Comparison of ENCODE assay signal across 11 cellular contexts in the genomic region with DNA sequence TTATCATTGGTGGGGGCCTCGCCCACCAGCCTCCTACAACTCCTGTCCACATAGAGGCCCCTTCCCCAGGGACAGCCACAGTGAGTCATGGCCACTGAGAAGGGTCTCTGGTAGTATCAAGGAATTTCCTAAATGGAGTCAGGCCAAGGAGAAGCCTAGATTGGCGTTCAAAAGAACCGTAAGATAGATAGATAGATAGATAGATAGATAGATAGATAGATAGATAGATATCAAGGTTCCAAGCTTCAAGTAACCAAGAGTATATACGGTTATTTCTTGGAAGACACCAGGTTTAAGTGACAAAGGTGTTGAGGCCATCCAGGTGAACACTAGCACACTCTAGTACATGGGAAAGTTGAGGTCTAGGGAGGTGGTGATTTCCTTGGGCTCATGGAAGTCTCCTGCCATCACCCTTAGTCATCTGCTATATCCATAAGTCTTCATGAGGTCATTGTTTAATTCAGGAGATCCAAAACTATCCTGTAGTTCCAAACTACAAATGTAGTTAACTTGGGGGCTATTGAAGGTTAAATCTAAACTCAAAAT.
DNase-seq lines count a peak whose midpoint lies in the region; ATAC-seq, FAIRE-seq and TF ChIP-seq lines count a peak whose summit lies in the region.
"Had no signal": no experiment of that assay in that cellular context is flagged by ENCODE, and none has a peak within 500 bp of the region (broad histone marks: within the 10 kb centered on the region; RNA-seq: fewer than 3 reads in every experiment).

No MANE protein-coding gene starts in this region.

- ATAC-seq in HepG2 (no peak), GM18519 (IDR thresholded peaks at IDR 0.05; ENCODE audit: low FRiP score, unreplicated experiment) (no peak)
- ATAC-seq: activated CD8-positive, alpha-beta memory T cell treated with anti-CD3 and anti-CD28 coated beads, Interleukin-2, amount 10 ng/mL, durations not matched to agents 7 days and 5 days had no signal

- no peak for FAIRE-seq in HepG2 (lab: Jason Lieb, UNC)
- FAIRE-seq in D721Med (lab: Jason Lieb, UNC) = no peak

- TSS peak; percentile 95 for BruUV-seq in HepG2 (replicated peaks; lab: Mats Ljungman, UMichigan)

- TF ChIP-seq EP300 in HepG2 (IDR thresholded peaks at IDR 0.05; ENCODE audit: low read depth in 2 of 2, low read length in 2 of 2) = no peak
- no peak for TF ChIP-seq EP300 in HepG2 (CRISPR knock-in tag; IDR thresholded peaks at IDR 0.05; ENCODE audit: borderline replicate concordance)

- 94% methylated on average over 4 of the region's 4 CpGs for WGBS in HepG2 (ENCODE audit: low lambda C conversion rate)

- H3K9me3 ChIP-seq in colonic mucosa = no peaks in the 10 kb centered on the region
- no peaks in the 10 kb centered on the region for H3K9me3 ChIP-seq in HepG2 (ENCODE audit: low read length)
- no peaks in the 10 kb centered on the region for H3K9me3 ChIP-seq in skeletal muscle tissue (ENCODE audit: control insufficient read depth in 3 of 3, low read length in 3 of 3)

- peak overlapping the region; percentile 99 for H3K27ac Mint-ChIP-seq in HFFc6
- H3K27ac Mint-ChIP-seq: activated CD8-positive, alpha-beta memory T cell treated with anti-CD3 and anti-CD28 coated beads, Interleukin-2, amount 10 ng/mL, durations not matched to agents 7 days and 5 days had no signal

- H3K4me1 Mint-ChIP-seq in HFFc6 (ENCODE audit: low read depth) = peaks cover 87% of the 10 kb centered on the region

- H3K4me1 ChIP-seq in colonic mucosa (no peaks in the 10 kb centered on the region), HepG2 (ENCODE audit: insufficient read depth, low read length) (peaks cover 29% of the 10 kb centered on the region), skeletal muscle tissue (ENCODE audit: control insufficient read depth in 3 of 3, insufficient read depth in 3 of 3, low read length in 3 of 3) (peaks cover 45 to 73% (median 58%) of the 10 kb centered on the region in 3 donors)

- no peaks in the 10 kb centered on the region for H3K36me3 ChIP-seq in colonic mucosa
- no peaks in the 10 kb centered on the region; a peak in 1 of 5 replicates for H3K36me3 ChIP-seq in HepG2 (replicated peaks in 1 of 2; ENCODE audit: control insufficient read depth in 1 of 2, insufficient read depth in 2 of 2, low read length in 2 of 2)
- H3K36me3 ChIP-seq in skeletal muscle tissue (ENCODE audit: control insufficient read depth in 3 of 3, insufficient read depth in 3 of 3, low read length in 3 of 3) = peaks cover 2 to 8% (median 3%) of the 10 kb centered on the region in 3 donors

- H3K27me3 ChIP-seq in colonic mucosa (no peaks in the 10 kb centered on the region), HepG2 (ENCODE audit: control insufficient read depth in 1 of 2, insufficient read depth in 2 of 2, low read length in 2 of 2) (no peaks in the 10 kb centered on the region), skeletal muscle tissue (ENCODE audit: control insufficient read depth in 3 of 3, insufficient read depth in 3 of 3, low read length in 3 of 3) (no peaks in the 10 kb centered on the region)

- H3K36me3 Mint-ChIP-seq in HFFc6 (ENCODE audit: low read depth) = peaks cover 12% of the 10 kb centered on the region; the same call in 1 of the 2 replicates
- H3K36me3 Mint-ChIP-seq: activated CD8-positive, alpha-beta memory T cell treated with anti-CD3 and anti-CD28 coated beads, Interleukin-2, amount 10 ng/mL, durations not matched to agents 7 days and 5 days had no signal

- CTCF ChIA-PET in HepG2 (lab: Yijun Ruan, JAX; ENCODE audit: low intra/inter-chr PET ratio, low total read pairs) = no interaction called here

- intact Hi-C loops in colonic mucosa (cut with DNase I) = no loop called here
- intact Hi-C loops in HepG2 (cut with micrococcal nuclease; ENCODE audit: unreplicated experiment) = no loop called here

- no peak overlapping the region for H2AFZ ChIP-seq in HepG2 (ENCODE audit: low read length)

- peak overlapping the region; percentile 68 for H3K4me3 Mint-ChIP-seq in HFFc6
- H3K4me3 Mint-ChIP-seq: activated CD8-positive, alpha-beta memory T cell treated with anti-CD3 and anti-CD28 coated beads, Interleukin-2, amount 10 ng/mL, durations not matched to agents 7 days and 5 days had no signal

- no peak for TF ChIP-seq POLR2A in HepG2 (IDR thresholded peaks at IDR 0.05; ENCODE audit: insufficient read depth in 1 of 2, low read depth in 2 of 2, low read length in 2 of 2)

- no peak overlapping the region for H3K4me3 ChIP-seq in colonic mucosa
- H3K4me3 ChIP-seq in HepG2 (replicated peaks in 1 of 3; ENCODE audit: insufficient read depth in 1 of 3, low read depth in 2 of 3, low read length in 3 of 3) = no peak overlapping the region
- H3K4me3 ChIP-seq in skeletal muscle tissue (ENCODE audit: low read length in 3 of 3) = peak overlapping the region in 1 of 3 donors; percentile 1

- H4K20me1 ChIP-seq in HepG2 (ENCODE audit: insufficient read depth, low read length) = no peaks in the 10 kb centered on the region

- no peaks in the 10 kb centered on the region for H3K79me2 ChIP-seq in HepG2 (ENCODE audit: insufficient read depth, low read length)

- DNase-seq in HFFc6 (no peak), colonic mucosa (no peak), HepG2 (ENCODE audit: low spot score) (peak; percentile 8), D721Med (ENCODE audit: insufficient read length, low spot score) (no peak), retina (no peak)
- no peak for DNase-seq in activated CD4-positive, alpha-beta T cell treated with anti-CD3 and anti-CD28 coated beads for 48 hours
- DNase-seq: activated CD8-positive, alpha-beta memory T cell treated with anti-CD3 and anti-CD28 coated beads, Interleukin-2, amount 10 ng/mL, durations not matched to agents 7 days and 5 days; NCI-H1092; NCI-H526 treated with DMSO at 0.1 percent for 48 hours had no signal

- TF ChIP-seq CTCF in HFFc6 (IDR thresholded peaks at IDR 0.05) (no peak), colonic mucosa (IDR thresholded peaks at IDR 0.05) (no peak), HepG2 (CRISPR knock-in tag; IDR thresholded peaks at IDR 0.05) (no peak), D721Med (IDR thresholded peaks at IDR 0.05; ENCODE audit: insufficient read depth, missing control alignments) (no peak)

- POLR2A ChIA-PET in HepG2 (lab: Yijun Ruan, JAX) = no interaction called here

- H3K4me2 ChIP-seq in HepG2 (ENCODE audit: low read depth, low read length) = no peak overlapping the region

- H3K27ac ChIP-seq in colonic mucosa (peak overlapping the region; percentile 43), HepG2 (ENCODE audit: extremely low read length, insufficient read depth, low read length) (peak overlapping the region; percentile 35), skeletal muscle tissue (ENCODE audit: low read depth, low read length) (peak overlapping the region; percentile 89)

- H3K27me3 Mint-ChIP-seq in HFFc6 (ENCODE audit: insufficient read depth) = peaks cover 3% of the 10 kb centered on the region
- H3K27me3 Mint-ChIP-seq: activated CD8-positive, alpha-beta memory T cell treated with anti-CD3 and anti-CD28 coated beads, Interleukin-2, amount 10 ng/mL, durations not matched to agents 7 days and 5 days had no signal

- TF ChIP-seq RAD21 in HepG2 (CRISPR knock-in tag; IDR thresholded peaks at IDR 0.05) = no peak

- in situ Hi-C loops in HepG2 (cut with HindIII; ENCODE audit: extremely low pct_ligation_motif_present, low pct_unique_long_range_greater_than_20kb) = no loop called here

- no peaks in the 10 kb centered on the region for H3K9me3 Mint-ChIP-seq in HFFc6

- H3K9ac ChIP-seq in colonic mucosa (ENCODE audit: low read depth in 2 of 2, low read length in 2 of 2) = no peak overlapping the region
- peak overlapping the region; percentile 16; the same call in 1 of the 2 replicates for H3K9ac ChIP-seq in HepG2 (ENCODE audit: insufficient read depth, low read depth, low read length)
- peak overlapping the region in 1 of 3 donors; percentile 27 for H3K9ac ChIP-seq in skeletal muscle tissue (ENCODE audit: low read depth in 1 of 3, low read length in 3 of 3)

TF ChIP-seq in HepG2, 621 proteins besides CTCF, POLR2A, EP300 and RAD21:
- TF ChIP-seq AGO2 (optimal IDR thresholded peaks at IDR 0.05; ENCODE audit: low read depth, low read length) = no peak
- no peak for TF ChIP-seq AHR (CRISPR knock-in tag; IDR thresholded peaks at IDR 0.05)
- TF ChIP-seq ZSCAN31 (CRISPR knock-in tag; IDR thresholded peaks at IDR 0.05; ENCODE audit: low read depth) = no peak
- TF ChIP-seq, protein P1, sequence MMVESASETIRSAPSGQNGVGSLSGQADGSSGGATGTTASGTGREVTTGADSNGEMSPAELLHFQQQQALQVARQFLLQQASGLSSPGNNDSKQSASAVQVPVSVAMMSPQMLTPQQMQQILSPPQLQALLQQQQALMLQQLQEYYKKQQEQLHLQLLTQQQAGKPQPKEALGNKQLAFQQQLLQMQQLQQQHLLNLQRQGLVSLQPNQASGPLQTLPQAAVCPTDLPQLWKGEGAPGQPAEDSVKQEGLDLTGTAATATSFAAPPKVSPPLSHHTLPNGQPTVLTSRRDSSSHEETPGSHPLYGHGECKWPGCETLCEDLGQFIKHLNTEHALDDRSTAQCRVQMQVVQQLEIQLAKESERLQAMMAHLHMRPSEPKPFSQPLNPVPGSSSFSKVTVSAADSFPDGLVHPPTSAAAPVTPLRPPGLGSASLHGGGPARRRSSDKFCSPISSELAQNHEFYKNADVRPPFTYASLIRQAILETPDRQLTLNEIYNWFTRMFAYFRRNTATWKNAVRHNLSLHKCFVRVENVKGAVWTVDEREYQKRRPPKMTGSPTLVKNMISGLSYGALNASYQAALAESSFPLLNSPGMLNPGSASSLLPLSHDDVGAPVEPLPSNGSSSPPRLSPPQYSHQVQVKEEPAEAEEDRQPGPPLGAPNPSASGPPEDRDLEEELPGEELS (CRISPR knock-in tag; IDR thresholded peaks at IDR 0.05) = no peak
- TF ChIP-seq KLF11 (CRISPR knock-in tag; IDR thresholded peaks at IDR 0.05) = no peak
- TF ChIP-seq SOX13 (IDR thresholded peaks at IDR 0.05) = no peak
- no peak for TF ChIP-seq SOX13 (CRISPR knock-in tag; conservative IDR thresholded peaks at IDR 0.05 in 1 of 2, IDR thresholded peaks at IDR 0.05 in 1 of 2)
- TF ChIP-seq AGO1 (IDR thresholded peaks at IDR 0.05; ENCODE audit: low read depth, low read length, poor library complexity, severe bottlenecking) = no peak
- TF ChIP-seq, protein P2, sequence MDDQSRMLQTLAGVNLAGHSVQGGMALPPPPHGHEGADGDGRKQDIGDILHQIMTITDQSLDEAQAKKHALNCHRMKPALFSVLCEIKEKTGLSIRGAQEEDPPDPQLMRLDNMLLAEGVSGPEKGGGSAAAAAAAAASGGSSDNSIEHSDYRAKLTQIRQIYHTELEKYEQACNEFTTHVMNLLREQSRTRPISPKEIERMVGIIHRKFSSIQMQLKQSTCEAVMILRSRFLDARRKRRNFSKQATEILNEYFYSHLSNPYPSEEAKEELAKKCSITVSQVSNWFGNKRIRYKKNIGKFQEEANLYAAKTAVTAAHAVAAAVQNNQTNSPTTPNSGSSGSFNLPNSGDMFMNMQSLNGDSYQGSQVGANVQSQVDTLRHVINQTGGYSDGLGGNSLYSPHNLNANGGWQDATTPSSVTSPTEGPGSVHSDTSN (CRISPR knock-in tag; IDR thresholded peaks at IDR 0.05; ENCODE audit: borderline replicate concordance) = no peak
- no peak for TF ChIP-seq STAG1 (CRISPR knock-in tag; IDR thresholded peaks at IDR 0.05)
- TF ChIP-seq ARNT (IDR thresholded peaks at IDR 0.05) = no peak
- TF ChIP-seq SIN3B (IDR thresholded peaks at IDR 0.05; ENCODE audit: low read length) = no peak

Comparison
In these comparisons a context has a peak if more than half of its experiments do, and no peak if none do; other contexts are left out.
1. H3K27ac ChIP-seq: peak in every context shown above with its lines; median percentile 89 in skeletal muscle tissue; 43 in colonic mucosa; 35 in HepG2.